1 cellular context compared by ENCODE assay signal in the genomic region with DNA sequence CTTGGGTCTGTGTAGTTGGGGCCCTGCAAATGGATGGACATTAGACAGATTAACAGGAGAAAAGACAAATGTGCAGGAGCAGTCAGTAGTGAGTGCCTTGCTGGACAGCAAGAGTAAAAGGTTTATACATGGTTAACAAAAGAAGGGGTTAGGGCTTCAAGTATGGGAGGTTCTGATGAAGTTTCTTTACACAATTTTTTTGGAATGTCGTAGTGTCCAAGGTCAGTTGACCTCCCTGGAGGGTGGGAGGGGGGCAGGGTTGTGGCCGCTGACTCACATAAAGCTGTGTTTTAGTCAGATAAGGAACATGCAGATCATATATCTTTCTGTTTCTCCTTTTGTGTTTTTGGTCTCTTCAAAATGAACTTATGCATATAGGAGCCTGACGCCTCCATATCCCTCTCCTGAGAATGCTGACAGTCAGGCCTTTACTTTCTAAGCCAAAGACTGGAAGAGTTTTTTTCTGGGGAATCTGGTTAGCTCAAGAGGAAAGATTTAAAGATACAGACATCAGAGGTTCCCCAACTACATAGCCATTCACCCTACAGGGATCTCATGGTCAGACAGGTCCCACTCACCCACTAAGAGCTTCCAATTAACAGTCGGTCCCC.
A peak's percentile ranks its signal among the peaks of the same experiment; 100 is the strongest.
TF ChIP-seq lines count a peak whose summit lies in the region.

No MANE protein-coding gene starts in this region.

TF ChIP-seq in IMR-90, 13 proteins besides CTCF, POLR2A, EP300 and RAD21 (continued from another document):
- TF ChIP-seq MAZ (IDR thresholded peaks at IDR 0.05; ENCODE audit: borderline replicate concordance, low read depth, low read length) (peak; percentile 46; the same call in 1 of the 2 replicates), BHLHE40 (IDR thresholded peaks at IDR 0.05; ENCODE audit: low read depth, low read length) (0 out of 2 replicates have a peak, but pooled peaks have one; percentile 9), RFX5 (IDR thresholded peaks at IDR 0.05; ENCODE audit: low read depth, low read length) (no peak), MAFK (IDR thresholded peaks at IDR 0.05; ENCODE audit: low read depth, low read length) (no peak), RCOR1 (IDR thresholded peaks at IDR 0.05; ENCODE audit: insufficient replicate concordance, low read length) (no peak), USF2 (IDR thresholded peaks at IDR 0.05; ENCODE audit: low read depth, low read length) (0 out of 2 replicates have a peak, but pooled peaks have one; percentile 16), CHD1 (IDR thresholded peaks at IDR 0.05; ENCODE audit: low read depth, low read length) (no peak), MXI1 (IDR thresholded peaks at IDR 0.05; ENCODE audit: borderline replicate concordance, low read depth, low read length) (no peak)
